Comparison of ENCODE assay signal across 8 cellular contexts in the genomic region with DNA sequence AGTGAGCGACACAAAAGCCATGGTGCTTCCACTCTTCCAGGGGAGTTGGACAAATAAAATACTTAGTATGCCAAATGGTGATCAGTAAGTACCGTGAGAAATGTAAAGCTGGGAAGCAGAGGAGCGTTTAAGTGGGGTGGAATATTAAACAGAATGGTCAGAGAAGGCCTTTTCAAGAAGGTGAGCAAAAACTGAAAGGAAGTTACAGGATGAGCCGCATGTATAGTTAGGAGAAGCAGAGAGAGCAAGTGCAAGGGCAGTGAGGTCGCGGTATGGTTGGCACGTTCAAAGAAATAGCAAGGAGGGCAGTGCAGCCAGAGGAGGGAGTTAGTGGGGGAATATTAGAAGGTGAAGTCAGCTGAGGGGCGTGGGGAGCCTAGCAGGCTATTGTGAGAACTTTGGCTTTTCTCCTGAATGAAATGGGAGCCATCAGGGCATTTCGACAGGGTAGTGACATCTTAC. TPM values are rescaled to one million over a fixed set of nuclear protein-coding genes. Genes with fewer than 3 reads are reported as not detected.
A peak's percentile ranks its signal among the peaks of the same experiment; 100 is the strongest.
DNase-seq lines count a peak whose midpoint lies in the region; ATAC-seq, FAIRE-seq and TF ChIP-seq lines count a peak whose summit lies in the region.

No MANE protein-coding gene starts in this region.

- no peak for FAIRE-seq in GM19239 (lab: Jason Lieb, UNC)

- H3K27ac Mint-ChIP-seq in activated CD4-positive, alpha-beta memory T cell treated with anti-CD3 and anti-CD28 coated beads, Interleukin-2, amount 10 ng/mL, durations not matched to agents 7 days and 5 days: peak overlapping the region; percentile 80
- H3K27ac Mint-ChIP-seq in stimulated activated naive CD8-positive, alpha-beta T cell treated with anti-CD3 and anti-CD28 coated beads, Interleukin-15, Interleukin-2, amounts not matched to agents 100 ng/mL and 50 ng/mL, for 24 hours: peak overlapping the region; percentile 95

- peak overlapping the region; percentile 89 for H3K4me3 Mint-ChIP-seq in activated CD4-positive, alpha-beta memory T cell treated with anti-CD3 and anti-CD28 coated beads, Interleukin-2, amount 10 ng/mL, durations not matched to agents 7 days and 5 days
- H3K4me3 Mint-ChIP-seq in stimulated activated naive CD8-positive, alpha-beta T cell treated with anti-CD3 and anti-CD28 coated beads, Interleukin-15, Interleukin-2, amounts not matched to agents 100 ng/mL and 50 ng/mL, for 24 hours: peak overlapping the region; percentile 90

- DNase-seq in heart left ventricle (peak in 1 of 5 donors; percentile 3), Right ventricle myocardium inferior (ENCODE audit: missing footprints) (no peak), iPS DF 6.9 (ENCODE audit: low read depth, low spot score) (no peak), NCI-H2196 (lab: John Stamatoyannopoulos, UW; ENCODE audit: unreplicated experiment) (no peak), GM19239 (ENCODE audit: insufficient read length, low spot score) (no peak)
- DNase-seq in activated CD4-positive, alpha-beta memory T cell treated with anti-CD3 and anti-CD28 coated beads, Interleukin-2, amount 10 ng/mL, durations not matched to agents 7 days and 5 days: no peak

- H3K9me3 Mint-ChIP-seq in activated CD4-positive, alpha-beta memory T cell treated with anti-CD3 and anti-CD28 coated beads, Interleukin-2, amount 10 ng/mL, durations not matched to agents 7 days and 5 days: no peaks in the 10 kb centered on the region
- H3K9me3 Mint-ChIP-seq in stimulated activated naive CD8-positive, alpha-beta T cell treated with anti-CD3 and anti-CD28 coated beads, Interleukin-15, Interleukin-2, amounts not matched to agents 100 ng/mL and 50 ng/mL, for 24 hours: no peaks in the 10 kb centered on the region

- no peaks in the 10 kb centered on the region for H3K27me3 Mint-ChIP-seq in activated CD4-positive, alpha-beta memory T cell treated with anti-CD3 and anti-CD28 coated beads, Interleukin-2, amount 10 ng/mL, durations not matched to agents 7 days and 5 days
- no peaks in the 10 kb centered on the region for H3K27me3 Mint-ChIP-seq in stimulated activated naive CD8-positive, alpha-beta T cell treated with anti-CD3 and anti-CD28 coated beads, Interleukin-15, Interleukin-2, amounts not matched to agents 100 ng/mL and 50 ng/mL, for 24 hours

- POLR2A ChIA-PET in activated CD4-positive, alpha-beta memory T cell treated with anti-CD3 and anti-CD28 coated beads, Interleukin-2, amount 10 ng/mL, durations not matched to agents 7 days and 5 days (lab: Charles Lee): interaction anchor here (1.2 to 3.5 kb wide), 4 partner anchors 27 to 324 kb away, joined by 3 to 18 read pairs (median 9); partner anchors contain the start of genes IPO13, KDM4A and ST3GAL3

- peaks cover 69% of the 10 kb centered on the region for H3K4me1 Mint-ChIP-seq in activated CD4-positive, alpha-beta memory T cell treated with anti-CD3 and anti-CD28 coated beads, Interleukin-2, amount 10 ng/mL, durations not matched to agents 7 days and 5 days
- peaks cover 61% of the 10 kb centered on the region for H3K4me1 Mint-ChIP-seq in stimulated activated naive CD8-positive, alpha-beta T cell treated with anti-CD3 and anti-CD28 coated beads, Interleukin-15, Interleukin-2, amounts not matched to agents 100 ng/mL and 50 ng/mL, for 24 hours (ENCODE audit: low read depth)

- TF ChIP-seq CTCF in heart left ventricle (IDR thresholded peaks at IDR 0.05): no peak

- H3K27ac ChIP-seq in heart left ventricle (peak overlapping the region; percentile 83 to 97 (median 92)), iPS DF 6.9 (ENCODE audit: low read length) (no peak overlapping the region)

- no peak for TF ChIP-seq POLR2A in heart left ventricle (IDR thresholded peaks at IDR 0.05)

- intact Hi-C loops in heart left ventricle (cut with DNase I): loop anchor here in 4 of 10 donors (1.0 to 2.0 kb wide), 2 partner anchors 27 to 28 kb away; partner anchors contain the start of gene IPO13 (in 4 of the 4)
- intact Hi-C loops in Right ventricle myocardium inferior (cut with DNase I): loop anchor here (1.0 kb wide), 1 partner anchor 28 kb away; the partner anchor contains the start of gene IPO13

- H3K4me3 ChIP-seq in heart left ventricle: peak overlapping the region; percentile 59 to 93 (median 89)
- H3K4me3 ChIP-seq in iPS DF 6.9 (ENCODE audit: low read length): peak overlapping the region; percentile 91; the same call in 1 of the 2 replicates

- WGBS in heart left ventricle, 4 donors: 33 to 40% (median 39%) methylated on average over 9 of the region's 9 CpGs
- WGBS in iPS DF 6.9 (ENCODE audit: insufficient coverage, insufficient read length): no CpG with 5 or more reads among the region's 9 CpGs

- peaks cover 6 to 61% (median 44%) of the 10 kb centered on the region in 12 donors for H3K4me1 ChIP-seq in heart left ventricle
- peaks cover 3% of the 10 kb centered on the region; the same call in 1 of the 2 replicates for H3K4me1 ChIP-seq in iPS DF 6.9 (ENCODE audit: control insufficient read depth, insufficient read depth, low read length)

- ATAC-seq in heart left ventricle (no peak), Right ventricle myocardium inferior (no peak), GM19023 (IDR thresholded peaks at IDR 0.05; ENCODE audit: unreplicated experiment) (no peak)

- no peaks in the 10 kb centered on the region for H3K27me3 ChIP-seq in heart left ventricle
- no peaks in the 10 kb centered on the region for H3K27me3 ChIP-seq in iPS DF 6.9 (ENCODE audit: control insufficient read depth, insufficient read depth, low read length)

- peaks cover 34% of the 10 kb centered on the region for H3K36me3 Mint-ChIP-seq in activated CD4-positive, alpha-beta memory T cell treated with anti-CD3 and anti-CD28 coated beads, Interleukin-2, amount 10 ng/mL, durations not matched to agents 7 days and 5 days (ENCODE audit: low read depth)
- peaks cover 41% of the 10 kb centered on the region for H3K36me3 Mint-ChIP-seq in stimulated activated naive CD8-positive, alpha-beta T cell treated with anti-CD3 and anti-CD28 coated beads, Interleukin-15, Interleukin-2, amounts not matched to agents 100 ng/mL and 50 ng/mL, for 24 hours (ENCODE audit: low read depth)

- H3K9me3 ChIP-seq in heart left ventricle: no peaks in the 10 kb centered on the region
- no peaks in the 10 kb centered on the region for H3K9me3 ChIP-seq in iPS DF 6.9 (ENCODE audit: control insufficient read depth, insufficient read depth, low read length)

- H3K36me3 ChIP-seq in heart left ventricle: peaks cover 0 to 40% (median 27%) of the 10 kb centered on the region in 9 donors
- H3K36me3 ChIP-seq in iPS DF 6.9 (ENCODE audit: control insufficient read depth, insufficient read depth, low read length): peaks cover 10% of the 10 kb centered on the region

- CTCF ChIA-PET in activated CD4-positive, alpha-beta memory T cell treated with anti-CD3 and anti-CD28 coated beads, Interleukin-2, amount 10 ng/mL, durations not matched to agents 7 days and 5 days (lab: Charles Lee): interaction anchor here (0.9 to 2.1 kb wide), 4 partner anchors 18 to 39 kb away, joined by 3 to 6 read pairs (median 4); no protein-coding TSS in a partner anchor

RNA-seq across cellular contexts. Expression of gene ATP6V0B, which starts 0.7 kb away (rescaled TPM):
- 100 to 1,000 TPM in 3 of 9 donors, 10 to 100 TPM in 6; 71.4 to 140 (median 93.2) TPM for total RNA-seq in heart left ventricle
- 100 to 1,000 TPM in 1 of 2 donors, 10 to 100 TPM in 1; 84.7 to 235 TPM for polyA plus RNA-seq in heart left ventricle
- 84.5 TPM for total RNA-seq in Right ventricle myocardium inferior
- total RNA-seq in activated CD4-positive, alpha-beta memory T cell treated with anti-CD3 and anti-CD28 coated beads, Interleukin-2, amount 10 ng/mL, durations not matched to agents 7 days and 5 days: 100 to 1,000 TPM; 121 TPM

RNA-seq across cellular contexts. Expression of gene DPH2, which starts 4.2 kb away (rescaled TPM):
- total RNA-seq in heart left ventricle (10 to 100 TPM; 13.2 to 36.7 (median 14.7) TPM), Right ventricle myocardium inferior (14.8 TPM)
- 10 to 100 TPM in 1 of 2 donors, 1 to 10 TPM in 1; 8.0 to 65.6 TPM for polyA plus RNA-seq in heart left ventricle
- total RNA-seq in activated CD4-positive, alpha-beta memory T cell treated with anti-CD3 and anti-CD28 coated beads, Interleukin-2, amount 10 ng/mL, durations not matched to agents 7 days and 5 days: 10 to 100 TPM; 18.0 to 19.2 TPM

RNA-seq across cellular contexts. Expression of gene B4GALT2, which starts 5.0 kb away (rescaled TPM):
- 10 to 100 TPM; 26.8 to 65.0 (median 40.2) TPM for total RNA-seq in heart left ventricle
- polyA plus RNA-seq in heart left ventricle: 10 to 100 TPM; 29.2 to 65.7 TPM
- total RNA-seq in Right ventricle myocardium inferior: 39.1 TPM
- total RNA-seq in activated CD4-positive, alpha-beta memory T cell treated with anti-CD3 and anti-CD28 coated beads, Interleukin-2, amount 10 ng/mL, durations not matched to agents 7 days and 5 days: 10 to 100 TPM; 13.0 to 15.5 TPM

RNA-seq across cellular contexts. Expression of gene CCDC24, which starts 17.4 kb away (rescaled TPM):
- 1 to 10 TPM in 7 of 9 donors, under 1 TPM in 2; 0.67 to 3.4 (median 1.3) TPM for total RNA-seq in heart left ventricle
- polyA plus RNA-seq in heart left ventricle: 1 to 10 TPM in 1 of 2 donors, under 1 TPM in 1; 0.90 to 1.2 TPM
- 0.89 TPM for total RNA-seq in Right ventricle myocardium inferior
- 1 to 10 TPM; 1.8 to 2.2 TPM for total RNA-seq in activated CD4-positive, alpha-beta memory T cell treated with anti-CD3 and anti-CD28 coated beads, Interleukin-2, amount 10 ng/mL, durations not matched to agents 7 days and 5 days

RNA-seq across cellular contexts. Expression of gene IPO13, which starts 27.3 kb away (rescaled TPM):
- total RNA-seq in heart left ventricle: 10 to 100 TPM; 51.4 to 71.0 (median 56.7) TPM
- 10 to 100 TPM; 29.9 to 46.9 TPM for polyA plus RNA-seq in heart left ventricle
- 56.9 TPM for total RNA-seq in Right ventricle myocardium inferior
- total RNA-seq in activated CD4-positive, alpha-beta memory T cell treated with anti-CD3 and anti-CD28 coated beads, Interleukin-2, amount 10 ng/mL, durations not matched to agents 7 days and 5 days: 10 to 100 TPM; 21.5 to 23.5 TPM
